Comparison of ENCODE assay signal across 15 cellular contexts in genomic region chr10:43904301-43904700, GRCh38.
DNase-seq lines count a peak whose midpoint lies in the region; ATAC-seq, FAIRE-seq and TF ChIP-seq lines count a peak whose summit lies in the region.
"Had no signal": no experiment of that assay in that cellular context is flagged by ENCODE, and none has a peak within 500 bp of the region (broad histone marks: within the 10 kb centered on the region; RNA-seq: fewer than 3 reads in every experiment).

No MANE protein-coding gene starts in this region.

- POLR2A ChIA-PET in K562 (lab: Yijun Ruan, JAX) = interaction anchor here (1.4 kb wide), 1 partner anchor 21 kb away, joined by 5 read pairs; no protein-coding TSS in a partner anchor

- CTCF ChIA-PET in activated naive CD4-positive, alpha-beta T cell treated with anti-CD3 and anti-CD28 coated beads, Interleukin-2, amount 10 ng/mL, durations not matched to agents 7 days and 5 days (lab: Charles Lee) = interaction anchor here (1.2 to 1.4 kb wide), 2 partner anchors 142 to 214 kb away, joined by 3 to 5 read pairs; no protein-coding TSS in a partner anchor
- CTCF ChIA-PET in K562 (lab: Yijun Ruan, JAX; ENCODE audit: low intra/inter-chr PET ratio) = no interaction called here

- ATAC-seq in K562 (peak; percentile 44; the same call in 2 of the 3 replicates), GM21723 (IDR thresholded peaks at IDR 0.05; ENCODE audit: unreplicated experiment) (no peak)

- H3K27ac ChIP-seq in K562 (ENCODE audit: extremely low read depth, low read depth, low read length) (no peak overlapping the region), uterus (peak overlapping the region; percentile 41 to 50)
- H3K27ac ChIP-seq: KMS-11 had no signal

- in situ Hi-C loops in K562 (cut with MboI) = no loop called here

- FAIRE-seq in K562 (lab: Jason Lieb, UNC) = no peak

- TF ChIP-seq POLR2A in K562 (conservative IDR thresholded peaks at IDR 0.05) (no peak), uterus (IDR thresholded peaks at IDR 0.05) (no peak)

- no peak overlapping the region for H3K9ac ChIP-seq in K562 (ENCODE audit: insufficient read depth in 1 of 2, low read depth in 2 of 2, low read length in 2 of 2)
- H3K9ac ChIP-seq: KMS-11 had no signal

- peaks cover 12% of the 10 kb centered on the region; the same call in 1 of the 2 replicates for H4K20me1 ChIP-seq in K562 (replicated peaks; ENCODE audit: control insufficient read depth, insufficient read depth, low read length)

- H3K36me3 ChIP-seq in K562 (ENCODE audit: control insufficient read depth, insufficient read depth, low read length) = no peaks in the 10 kb centered on the region
- no peaks in the 10 kb centered on the region for H3K36me3 ChIP-seq in uterus

- no peak for TF ChIP-seq CTCF in K562 (IDR thresholded peaks at IDR 0.05 in 2 of 3, conservative IDR thresholded peaks at IDR 0.05 in 1 of 3; ENCODE audit: insufficient read depth in 2 of 3, low read depth in 1 of 3, low read length in 3 of 3)
- no peak for TF ChIP-seq CTCF in uterus (IDR thresholded peaks at IDR 0.05)
- TF ChIP-seq CTCF in type B pancreatic cell (conservative IDR thresholded peaks at IDR 0.05) = no peak

- H3K9me3 ChIP-seq in K562 (replicated peaks; ENCODE audit: control insufficient read depth, insufficient read depth, low read depth, low read length) (no peaks in the 10 kb centered on the region), uterus (no peaks in the 10 kb centered on the region)

- BruUV-seq in K562 (replicated peaks; lab: Mats Ljungman, UMichigan) = no TSS peak

- no peak for TF ChIP-seq EP300 in K562 (IDR thresholded peaks at IDR 0.05; ENCODE audit: low read length)

- H3K36me3 Mint-ChIP-seq in activated naive CD4-positive, alpha-beta T cell treated with anti-CD3 and anti-CD28 coated beads, Interleukin-2, amount 10 ng/mL, durations not matched to agents 7 days and 5 days = no peaks in the 10 kb centered on the region
- no peaks in the 10 kb centered on the region for H3K36me3 Mint-ChIP-seq in type B pancreatic cell

- H3K4me3 Mint-ChIP-seq in activated naive CD4-positive, alpha-beta T cell treated with anti-CD3 and anti-CD28 coated beads, Interleukin-2, amount 10 ng/mL, durations not matched to agents 7 days and 5 days = no peak overlapping the region
- no peak overlapping the region for H3K4me3 Mint-ChIP-seq in type B pancreatic cell
- H3K4me3 Mint-ChIP-seq: B cell had no signal

- H2AFZ ChIP-seq in K562 (ENCODE audit: low read depth, low read length) = no peak overlapping the region

- H3K27me3 Mint-ChIP-seq in activated naive CD4-positive, alpha-beta T cell treated with anti-CD3 and anti-CD28 coated beads, Interleukin-2, amount 10 ng/mL, durations not matched to agents 7 days and 5 days = peaks cover 31% of the 10 kb centered on the region
- no peaks in the 10 kb centered on the region for H3K27me3 Mint-ChIP-seq in type B pancreatic cell
- H3K27me3 Mint-ChIP-seq: B cell had no signal

- H3K4me3 ChIP-seq in K562 (no peak overlapping the region), uterus (no peak overlapping the region)

- H3K4me1 ChIP-seq in K562 (replicated peaks in 1 of 2; ENCODE audit: control insufficient read depth in 2 of 2, insufficient read depth in 2 of 2, low read length in 2 of 2) (no peaks in the 10 kb centered on the region), uterus (no peaks in the 10 kb centered on the region)

- no peak for TF ChIP-seq RAD21 in K562 (CRISPR knock-in tag; conservative IDR thresholded peaks at IDR 0.05 in 1 of 2, IDR thresholded peaks at IDR 0.05 in 1 of 2)

- no peak for DNase-seq in activated naive CD4-positive, alpha-beta T cell treated with anti-CD3 and anti-CD28 coated beads, Interleukin-2, amount 10 ng/mL, durations not matched to agents 7 days and 5 days
- DNase-seq in activated naive CD4-positive, alpha-beta T cell (lab: John Stamatoyannopoulos, UW) = no peak
- DNase-seq in K562 (ENCODE audit: extremely low read depth in 1 of 4, low spot score in 3 of 4) (no peak), iPS-NIHi7 (ENCODE audit: extremely low spot score) (peak; percentile 59), uterus (no peak), type B pancreatic cell (ENCODE audit: extremely low spot score, unreplicated experiment) (no peak)
- no peak for DNase-seq in activated CD4-positive, alpha-beta T cell treated with anti-CD3 and anti-CD28 coated beads, Interleukin-2, amount 50 U/mL, for 1 hour
- DNase-seq: 8988T, DND-41, NCI-H1417 treated with DMSO at 0.1 percent for 48 hours, NCI-H187 treated with DMSO at 0.1 percent for 48 hours, NCI-H226 had no signal

- H3K27ac Mint-ChIP-seq in activated naive CD4-positive, alpha-beta T cell treated with anti-CD3 and anti-CD28 coated beads, Interleukin-2, amount 10 ng/mL, durations not matched to agents 7 days and 5 days = peak overlapping the region; percentile 14
- no peak overlapping the region for H3K27ac Mint-ChIP-seq in type B pancreatic cell
- H3K27ac Mint-ChIP-seq: B cell had no signal

- no peaks in the 10 kb centered on the region for H3K9me3 Mint-ChIP-seq in activated naive CD4-positive, alpha-beta T cell treated with anti-CD3 and anti-CD28 coated beads, Interleukin-2, amount 10 ng/mL, durations not matched to agents 7 days and 5 days
- H3K9me3 Mint-ChIP-seq in type B pancreatic cell = no peaks in the 10 kb centered on the region

- no peak overlapping the region for H3K4me2 ChIP-seq in K562 (ENCODE audit: insufficient read depth, low read length)
- H3K4me2 ChIP-seq: KMS-11 had no signal

- intact Hi-C loops in K562 (cut with micrococcal nuclease) (no loop called here), uterus (cut with DNase I; ENCODE audit: low total_unique reads) (no loop called here)

- H3K27me3 ChIP-seq in K562 (ENCODE audit: control insufficient read depth in 2 of 2, insufficient read depth in 2 of 2, low read length in 2 of 2) (peaks cover 12 to 37% of the 10 kb centered on the region in 2 experiments; a peak in 4 of 5 replicates), uterus (no peaks in the 10 kb centered on the region)

- 0% methylated on average over 7 of the region's 7 CpGs for WGBS in K562 (ENCODE audit: insufficient coverage, low coverage, missing lambda C conversion rate)

- no peaks in the 10 kb centered on the region for H3K79me2 ChIP-seq in K562 (ENCODE audit: control insufficient read depth, insufficient read depth, low read length)

- H3K9me1 ChIP-seq in K562 (ENCODE audit: control insufficient read depth, insufficient read depth, low read length) = no peaks in the 10 kb centered on the region

- no peaks in the 10 kb centered on the region for H3K4me1 Mint-ChIP-seq in activated naive CD4-positive, alpha-beta T cell treated with anti-CD3 and anti-CD28 coated beads, Interleukin-2, amount 10 ng/mL, durations not matched to agents 7 days and 5 days
- peaks cover 18% of the 10 kb centered on the region for H3K4me1 Mint-ChIP-seq in type B pancreatic cell (ENCODE audit: unreplicated experiment)
- H3K4me1 Mint-ChIP-seq: B cell had no signal

TF ChIP-seq in K562, 482 proteins besides CTCF, POLR2A, EP300 and RAD21:
- no peak for TF ChIP-seq NKRF (IDR thresholded peaks at IDR 0.05; ENCODE audit: borderline replicate concordance)
- no peak for TF ChIP-seq ZBTB17 (CRISPR knock-in tag; IDR thresholded peaks at IDR 0.05)
- no peak for TF ChIP-seq ZNF41 (CRISPR knock-in tag; conservative IDR thresholded peaks at IDR 0.05)
- no peak for TF ChIP-seq MAZ (CRISPR knock-in tag; conservative IDR thresholded peaks at IDR 0.05 in 1 of 2, IDR thresholded peaks at IDR 0.05 in 1 of 2)
- TF ChIP-seq ZBTB34 (CRISPR knock-in tag; IDR thresholded peaks at IDR 0.05) = no peak
- TF ChIP-seq ZFP36 (IDR thresholded peaks at IDR 0.05; ENCODE audit: low read depth, low read length, partially characterized antibody) = no peak
